In genomic region chr5:95733100-95733499, GRCh38 we compare ENCODE assay signal across 12 cellular contexts. TPM values are rescaled to one million over a fixed set of nuclear protein-coding genes. Genes with fewer than 3 reads are reported as not detected.
DNase-seq lines count a peak whose midpoint lies in the region; ATAC-seq, FAIRE-seq and TF ChIP-seq lines count a peak whose summit lies in the region.
"Had no signal": no experiment of that assay in that cellular context is flagged by ENCODE, and none has a peak within 500 bp of the region (broad histone marks: within the 10 kb centered on the region; RNA-seq: fewer than 3 reads in every experiment).

No MANE protein-coding gene starts in this region.

- WGBS in sigmoid colon, 2 donors = 21 to 62% methylated on average over 8 of the region's 8 CpGs

- H3K36me3 ChIP-seq in iPS-20b (ENCODE audit: insufficient read depth, low read depth, low read length) (no peaks in the 10 kb centered on the region), sigmoid colon (no peaks in the 10 kb centered on the region)

- DNase-seq in ELR (ENCODE audit: low read depth) (peak; percentile 40), WTC11 (ENCODE audit: low spot score) (no peak), sigmoid colon (no peak), ecto neural progenitor cell (ENCODE audit: low spot score) (no peak), GDM1 (lab: John Stamatoyannopoulos, UW) (no peak), RCC 7860 (ENCODE audit: low spot score) (no peak)
- no peak for DNase-seq in stimulated activated naive CD8-positive, alpha-beta T cell treated with anti-CD3 and anti-CD28 coated beads, Interleukin-15, amount 100 ng/mL, for 72 hours
- DNase-seq: activated T-cell treated with anti-CD3 and anti-CD28 coated beads, Interleukin-2, amount 50 U/mL, for 48 hours; effector memory CD8-positive, alpha-beta T cell; NCI-H524 had no signal

- H3K4me3 Mint-ChIP-seq in WTC11 = peak overlapping the region; percentile 24; the same call in 1 of the 2 replicates
- no peak overlapping the region for H3K4me3 Mint-ChIP-seq in stimulated activated naive CD8-positive, alpha-beta T cell treated with anti-CD3 and anti-CD28 coated beads, Interleukin-15, amount 100 ng/mL, for 72 hours

- no peak for TF ChIP-seq EP300 in sigmoid colon (IDR thresholded peaks at IDR 0.05)

- peaks cover 27% of the 10 kb centered on the region for H3K4me1 Mint-ChIP-seq in WTC11
- peaks cover 32% of the 10 kb centered on the region for H3K4me1 Mint-ChIP-seq in stimulated activated naive CD8-positive, alpha-beta T cell treated with anti-CD3 and anti-CD28 coated beads, Interleukin-15, amount 100 ng/mL, for 72 hours

- ATAC-seq in WTC11 = no peak
- no peak for ATAC-seq in stimulated activated naive CD8-positive, alpha-beta T cell treated with anti-CD3 and anti-CD28 coated beads, Interleukin-15, amount 100 ng/mL, for 72 hours
- ATAC-seq: effector memory CD8-positive, alpha-beta T cell had no signal

- peaks cover 60% of the 10 kb centered on the region for H3K27me3 Mint-ChIP-seq in WTC11 (ENCODE audit: low read depth)
- peaks cover 72% of the 10 kb centered on the region for H3K27me3 Mint-ChIP-seq in stimulated activated naive CD8-positive, alpha-beta T cell treated with anti-CD3 and anti-CD28 coated beads, Interleukin-15, amount 100 ng/mL, for 72 hours

- 0 out of 2 replicates have a peak overlapping the region, but pooled peaks have one; percentile 78 for H3K4me3 ChIP-seq in iPS-20b (ENCODE audit: low read length)
- peak overlapping the region; percentile 7 to 92 (median 86) for H3K4me3 ChIP-seq in sigmoid colon

- H3K9me3 ChIP-seq in iPS-20b (ENCODE audit: insufficient read depth, low read depth, low read length) (no peaks in the 10 kb centered on the region), sigmoid colon (no peaks in the 10 kb centered on the region)

- FAIRE-seq in RCC 7860 (lab: Jason Lieb, UNC) = no peak

- H3K9me3 Mint-ChIP-seq in WTC11 = no peaks in the 10 kb centered on the region
- H3K9me3 Mint-ChIP-seq in stimulated activated naive CD8-positive, alpha-beta T cell treated with anti-CD3 and anti-CD28 coated beads, Interleukin-15, amount 100 ng/mL, for 72 hours = no peaks in the 10 kb centered on the region
- H3K9me3 Mint-ChIP-seq: effector memory CD8-positive, alpha-beta T cell had no signal

- peaks cover 13% of the 10 kb centered on the region for H3K4me1 ChIP-seq in iPS-20b (ENCODE audit: insufficient read depth, low read length)
- peaks cover 0 to 58% (median 47%) of the 10 kb centered on the region in 4 donors for H3K4me1 ChIP-seq in sigmoid colon

- POLR2A ChIA-PET in WTC11 (lab: Charles Lee) = no interaction called here

- CTCF ChIA-PET in WTC11 (lab: Charles Lee) = no interaction called here

- intact Hi-C loops in sigmoid colon (cut with DNase I) = loop anchor here (5.0 kb wide), 3 partner anchors 89 to 229 kb away; partner anchors contain the start of genes ELL2 and GLRX

- TF ChIP-seq POLR2A in sigmoid colon (IDR thresholded peaks at IDR 0.05) = no peak

- no peak overlapping the region for H3K27ac Mint-ChIP-seq in WTC11
- H3K27ac Mint-ChIP-seq in stimulated activated naive CD8-positive, alpha-beta T cell treated with anti-CD3 and anti-CD28 coated beads, Interleukin-15, amount 100 ng/mL, for 72 hours = no peak overlapping the region
- H3K27ac Mint-ChIP-seq: effector memory CD8-positive, alpha-beta T cell had no signal

- H3K27ac ChIP-seq in iPS-20b (ENCODE audit: low read length) (no peak overlapping the region), sigmoid colon (peak overlapping the region; percentile 89 to 98 (median 94))

- TF ChIP-seq CTCF in WTC11 (IDR thresholded peaks at IDR 0.05) = no peak
- no peak for TF ChIP-seq CTCF in sigmoid colon (IDR thresholded peaks at IDR 0.05)

- H3K27me3 ChIP-seq in iPS-20b (ENCODE audit: insufficient read depth, low read length) (peaks cover 56% of the 10 kb centered on the region), sigmoid colon (no peaks in the 10 kb centered on the region)

- H3K9ac ChIP-seq in iPS-20b (ENCODE audit: low read depth, low read length) = no peak overlapping the region

- no peaks in the 10 kb centered on the region for H3K36me3 Mint-ChIP-seq in WTC11

TF ChIP-seq in WTC11, 78 proteins besides CTCF, POLR2A, EP300 and RAD21 (continues in another document):
- TF ChIP-seq CREB1 (CRISPR knock-in tag; IDR thresholded peaks at IDR 0.05) (no peak), STAT6 (CRISPR knock-in tag; conservative IDR thresholded peaks at IDR 0.05; ENCODE audit: low read depth) (no peak), ATF3 (CRISPR knock-in tag; conservative IDR thresholded peaks at IDR 0.05) (no peak), NR3C1 (CRISPR knock-in tag; conservative IDR thresholded peaks at IDR 0.05; ENCODE audit: low read depth) (no peak), CDX4 (CRISPR knock-in tag; IDR thresholded peaks at IDR 0.05; ENCODE audit: borderline replicate concordance) (no peak), JUN (CRISPR knock-in tag; IDR thresholded peaks at IDR 0.05) (no peak), HMGA2 (CRISPR knock-in tag; IDR thresholded peaks at IDR 0.05) (no peak), NFATC4 (CRISPR knock-in tag; IDR thresholded peaks at IDR 0.05) (no peak), GABPB1 (CRISPR knock-in tag; IDR thresholded peaks at IDR 0.05) (no peak), ZNF416 (CRISPR knock-in tag; IDR thresholded peaks at IDR 0.05) (no peak), ZNF121 (CRISPR knock-in tag; IDR thresholded peaks at IDR 0.05) (no peak), TEAD4 (CRISPR knock-in tag; IDR thresholded peaks at IDR 0.05) (no peak)
- TF ChIP-seq, protein P1, sequence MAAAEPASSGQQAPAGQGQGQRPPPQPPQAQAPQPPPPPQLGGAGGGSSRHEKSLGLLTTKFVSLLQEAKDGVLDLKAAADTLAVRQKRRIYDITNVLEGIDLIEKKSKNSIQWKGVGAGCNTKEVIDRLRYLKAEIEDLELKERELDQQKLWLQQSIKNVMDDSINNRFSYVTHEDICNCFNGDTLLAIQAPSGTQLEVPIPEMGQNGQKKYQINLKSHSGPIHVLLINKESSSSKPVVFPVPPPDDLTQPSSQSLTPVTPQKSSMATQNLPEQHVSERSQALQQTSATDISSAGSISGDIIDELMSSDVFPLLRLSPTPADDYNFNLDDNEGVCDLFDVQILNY (CRISPR knock-in tag; IDR thresholded peaks at IDR 0.05) = no peak
- TF ChIP-seq, protein P2, sequence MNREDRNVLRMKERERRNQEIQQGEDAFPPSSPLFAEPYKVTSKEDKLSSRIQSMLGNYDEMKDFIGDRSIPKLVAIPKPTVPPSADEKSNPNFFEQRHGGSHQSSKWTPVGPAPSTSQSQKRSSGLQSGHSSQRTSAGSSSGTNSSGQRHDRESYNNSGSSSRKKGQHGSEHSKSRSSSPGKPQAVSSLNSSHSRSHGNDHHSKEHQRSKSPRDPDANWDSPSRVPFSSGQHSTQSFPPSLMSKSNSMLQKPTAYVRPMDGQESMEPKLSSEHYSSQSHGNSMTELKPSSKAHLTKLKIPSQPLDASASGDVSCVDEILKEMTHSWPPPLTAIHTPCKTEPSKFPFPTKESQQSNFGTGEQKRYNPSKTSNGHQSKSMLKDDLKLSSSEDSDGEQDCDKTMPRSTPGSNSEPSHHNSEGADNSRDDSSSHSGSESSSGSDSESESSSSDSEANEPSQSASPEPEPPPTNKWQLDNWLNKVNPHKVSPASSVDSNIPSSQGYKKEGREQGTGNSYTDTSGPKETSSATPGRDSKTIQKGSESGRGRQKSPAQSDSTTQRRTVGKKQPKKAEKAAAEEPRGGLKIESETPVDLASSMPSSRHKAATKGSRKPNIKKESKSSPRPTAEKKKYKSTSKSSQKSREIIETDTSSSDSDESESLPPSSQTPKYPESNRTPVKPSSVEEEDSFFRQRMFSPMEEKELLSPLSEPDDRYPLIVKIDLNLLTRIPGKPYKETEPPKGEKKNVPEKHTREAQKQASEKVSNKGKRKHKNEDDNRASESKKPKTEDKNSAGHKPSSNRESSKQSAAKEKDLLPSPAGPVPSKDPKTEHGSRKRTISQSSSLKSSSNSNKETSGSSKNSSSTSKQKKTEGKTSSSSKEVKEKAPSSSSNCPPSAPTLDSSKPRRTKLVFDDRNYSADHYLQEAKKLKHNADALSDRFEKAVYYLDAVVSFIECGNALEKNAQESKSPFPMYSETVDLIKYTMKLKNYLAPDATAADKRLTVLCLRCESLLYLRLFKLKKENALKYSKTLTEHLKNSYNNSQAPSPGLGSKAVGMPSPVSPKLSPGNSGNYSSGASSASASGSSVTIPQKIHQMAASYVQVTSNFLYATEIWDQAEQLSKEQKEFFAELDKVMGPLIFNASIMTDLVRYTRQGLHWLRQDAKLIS (CRISPR knock-in tag; IDR thresholded peaks at IDR 0.05; ENCODE audit: borderline replicate concordance) = no peak

RNA-seq across cellular contexts. Expression of gene RHOBTB3, which starts 2.0 kb away (rescaled TPM):
- total RNA-seq in WTC11 (2021) (9.9 to 13.8 TPM (median 11.2 TPM) in 3 replicates), sigmoid colon (100 to 1,000 TPM in 2 of 4 donors, 10 to 100 TPM in 2; 75.6 to 151 (median 111) TPM)
- 10 to 100 TPM; 12.3 to 16.4 (median 15.0) TPM for polyA plus RNA-seq in sigmoid colon

RNA-seq across cellular contexts. Expression of gene SPATA9, which starts 50.3 kb away (rescaled TPM):
- total RNA-seq in WTC11 (2021) (not detected in 3 replicates), sigmoid colon (1 to 10 TPM in 1 of 4 donors, not detected in 3; 1.1 TPM)
- polyA plus RNA-seq in sigmoid colon = under 1 TPM in 1 of 3 donors, not detected in 2; 0.36 TPM
- total RNA-seq: T-helper 2 cell treated with Interferon-gamma antibody and Interleukin-4, amounts not matched to agents 100 ng/mL and 5 ng/mL, for 36 hours had no signal
